In genomic region chr17:78251773-78252103, GRCh38 we compare ENCODE assay signal across 18 cellular contexts. TPM values are rescaled to one million over a fixed set of nuclear protein-coding genes. Genes with fewer than 3 reads are reported as not detected.
DNase-seq lines count a peak whose midpoint lies in the region; ATAC-seq and TF ChIP-seq lines count a peak whose summit lies in the region.
"Had no signal": no experiment of that assay in that cellular context is flagged by ENCODE, and none has a peak within 500 bp of the region (broad histone marks: within the 10 kb centered on the region; RNA-seq: fewer than 3 reads in every experiment).

No MANE protein-coding gene starts in this region.

- no peaks in the 10 kb centered on the region for H3K27me3 ChIP-seq in CD8-positive, alpha-beta memory T cell (ENCODE audit: insufficient read depth, low read length, poor library complexity, severe bottlenecking)
- H3K27me3 ChIP-seq: heart left ventricle had no signal

- peak overlapping the region; percentile 20 for H3K27ac ChIP-seq in CD8-positive, alpha-beta memory T cell (ENCODE audit: low read depth, low read length)
- H3K27ac ChIP-seq: 22Rv1, parathyroid adenoma had no signal

- H3K27me3 Mint-ChIP-seq in T-helper 1 cell treated with Interleukin-12 subunit alpha and Interleukin-12 subunit beta and Interleukin-4 antibody, amounts not matched to agents 30 μg/mL and 1 μg/mL, for 36 hours (ENCODE audit: low read depth): no peaks in the 10 kb centered on the region
- peaks cover 0 to 2% of the 10 kb centered on the region in 2 donors for H3K27me3 Mint-ChIP-seq in CD8-positive, alpha-beta memory T cell
- H3K27me3 Mint-ChIP-seq in T-helper 17 cell: peaks cover 5% of the 10 kb centered on the region
- H3K27me3 Mint-ChIP-seq in mesothelial cell of epicardium (ENCODE audit: low read depth): no peaks in the 10 kb centered on the region

- H3K9me3 Mint-ChIP-seq in T-helper 1 cell treated with Interleukin-12 subunit alpha and Interleukin-12 subunit beta and Interleukin-4 antibody, amounts not matched to agents 30 μg/mL and 1 μg/mL, for 36 hours: no peaks in the 10 kb centered on the region
- H3K9me3 Mint-ChIP-seq in CD8-positive, alpha-beta memory T cell: no peaks in the 10 kb centered on the region
- H3K9me3 Mint-ChIP-seq in mesothelial cell of epicardium: no peaks in the 10 kb centered on the region

- CTCF ChIA-PET in CD8-positive, alpha-beta memory T cell (lab: Charles Lee): interaction anchor here (0.8 to 3.2 kb wide), 28 partner anchors 9 to 797 kb away, joined by 3 to 13 read pairs (median 4); partner anchors contain the start of gene SOCS3

- H3K36me3 ChIP-seq in CD8-positive, alpha-beta memory T cell (ENCODE audit: insufficient read depth, low read length): no peaks in the 10 kb centered on the region
- H3K36me3 ChIP-seq: esophagus squamous epithelium, heart left ventricle, stomach had no signal

- peak overlapping the region; percentile 77 for H3K4me3 ChIP-seq in CD8-positive, alpha-beta memory T cell (ENCODE audit: low read length)
- H3K4me3 ChIP-seq: smooth muscle cell had no signal

- H3K4me3 Mint-ChIP-seq in T-helper 1 cell treated with Interleukin-12 subunit alpha and Interleukin-12 subunit beta and Interleukin-4 antibody, amounts not matched to agents 30 μg/mL and 1 μg/mL, for 36 hours: peak overlapping the region; percentile 82
- peak overlapping the region; percentile 72 to 84 (median 80) for H3K4me3 Mint-ChIP-seq in CD8-positive, alpha-beta memory T cell
- H3K4me3 Mint-ChIP-seq in T-helper 17 cell: peak overlapping the region; percentile 76
- peak overlapping the region; percentile 28 for H3K4me3 Mint-ChIP-seq in mesothelial cell of epicardium

- H3K36me3 Mint-ChIP-seq in T-helper 1 cell treated with Interleukin-12 subunit alpha and Interleukin-12 subunit beta and Interleukin-4 antibody, amounts not matched to agents 30 μg/mL and 1 μg/mL, for 36 hours (ENCODE audit: low read depth): peaks cover 6% of the 10 kb centered on the region
- no peaks in the 10 kb centered on the region for H3K36me3 Mint-ChIP-seq in CD8-positive, alpha-beta memory T cell
- H3K36me3 Mint-ChIP-seq in T-helper 17 cell (ENCODE audit: low read depth) (peaks cover 2% of the 10 kb centered on the region), mesothelial cell of epicardium (no peaks in the 10 kb centered on the region)

- peaks cover 63% of the 10 kb centered on the region for H3K4me1 ChIP-seq in CD8-positive, alpha-beta memory T cell (ENCODE audit: insufficient read depth, low read length)

- no peak for ATAC-seq in T-helper 17 cell
- ATAC-seq in GM19023 (IDR thresholded peaks at IDR 0.05; ENCODE audit: unreplicated experiment): no peak
- no peak for ATAC-seq in HG02884 (IDR thresholded peaks at IDR 0.05; ENCODE audit: unreplicated experiment)

- POLR2A ChIA-PET in CD8-positive, alpha-beta memory T cell (lab: Charles Lee): interaction anchor here (0.6 to 2.3 kb wide), 5 partner anchors 9 to 144 kb away, joined by 3 to 7 read pairs (median 5); partner anchors contain the start of genes SOCS3 and TMC6

- DNase-seq in T-helper 1 cell (no peak), T-helper 17 cell (no peak), mesothelial cell of epicardium (ENCODE audit: low spot score in 2 of 2, unreplicated experiment in 2 of 2) (no peak)
- peak in 1 of 5 donors; percentile 49 for DNase-seq in CD8-positive, alpha-beta memory T cell
- no peak for DNase-seq in stimulated activated naive CD4-positive, alpha-beta T cell treated with Interleukin-2 at 50 U/mL for 16 hours (lab: John Stamatoyannopoulos, UW)
- DNase-seq: dermis blood vessel endothelial cell, esophagus squamous epithelium, midbrain had no signal

- H3K9me3 ChIP-seq in CD8-positive, alpha-beta memory T cell (ENCODE audit: low read length): no peaks in the 10 kb centered on the region
- H3K9me3 ChIP-seq in T-helper 17 cell (ENCODE audit: control insufficient read depth, low read length, poor library complexity, severe bottlenecking): no peaks in the 10 kb centered on the region
- H3K9me3 ChIP-seq: esophagus squamous epithelium, heart left ventricle, stomach had no signal

- no peak for TF ChIP-seq CTCF in mesothelial cell of epicardium (IDR thresholded peaks at IDR 0.05; ENCODE audit: unreplicated experiment)

- H3K27ac Mint-ChIP-seq in T-helper 1 cell treated with Interleukin-12 subunit alpha and Interleukin-12 subunit beta and Interleukin-4 antibody, amounts not matched to agents 30 μg/mL and 1 μg/mL, for 36 hours: peak overlapping the region; percentile 89
- H3K27ac Mint-ChIP-seq in CD8-positive, alpha-beta memory T cell: peak overlapping the region; percentile 81 to 97 (median 95)
- H3K27ac Mint-ChIP-seq in T-helper 17 cell (peak overlapping the region; percentile 95), mesothelial cell of epicardium (peak overlapping the region; percentile 47)

- H3K4me1 Mint-ChIP-seq in T-helper 1 cell treated with Interleukin-12 subunit alpha and Interleukin-12 subunit beta and Interleukin-4 antibody, amounts not matched to agents 30 μg/mL and 1 μg/mL, for 36 hours (ENCODE audit: low read depth): peaks cover 42% of the 10 kb centered on the region
- peaks cover 33 to 53% (median 39%) of the 10 kb centered on the region in 3 donors for H3K4me1 Mint-ChIP-seq in CD8-positive, alpha-beta memory T cell
- H3K4me1 Mint-ChIP-seq in T-helper 17 cell: peaks cover 30% of the 10 kb centered on the region
- H3K4me1 Mint-ChIP-seq in mesothelial cell of epicardium: peaks cover 44% of the 10 kb centered on the region

RNA-seq across cellular contexts. Expression of gene TMEM235, which starts 20.3 kb away (rescaled TPM):
- not detected for total RNA-seq in CD8-positive, alpha-beta memory T cell
- polyA plus RNA-seq in CD8-positive, alpha-beta memory T cell: not detected
- total RNA-seq in T-helper 17 cell (not detected), mesothelial cell of epicardium (1.5 to 1.8 TPM (median 1.5 TPM) in 3 replicates)
- total RNA-seq: astrocyte, G401, heart left ventricle, smooth muscle cell, stomach had no signal
- polyA plus RNA-seq: heart left ventricle, smooth muscle cell, stomach had no signal

RNA-seq across cellular contexts. Expression of gene BIRC5, which starts 37.7 kb away (rescaled TPM):
- 10 to 100 TPM; 61.0 to 65.1 TPM for total RNA-seq in CD8-positive, alpha-beta memory T cell
- polyA plus RNA-seq in CD8-positive, alpha-beta memory T cell: 0.69 TPM
- total RNA-seq in T-helper 17 cell: under 1 TPM; 0.40 to 0.44 TPM
- total RNA-seq in mesothelial cell of epicardium: 22.8 to 23.8 TPM (median 22.9 TPM) in 3 replicates

Comparison
In these comparisons a context has a peak if more than half of its experiments do, and no peak if none do; other contexts are left out.
1. H3K4me3 Mint-ChIP-seq: peak in every context shown above with its lines; median percentile 82 in T-helper 1 cell treated with Interleukin-12 subunit alpha and Interleukin-12 subunit beta and Interleukin-4 antibody, amounts not matched to agents 30 μg/mL and 1 μg/mL, for 36 hours; 80 in CD8-positive, alpha-beta memory T cell; 76 in T-helper 17 cell; 28 in mesothelial cell of epicardium.
2. RNA of gene BIRC5, which starts 37.7 kb away (total RNA-seq): 61.0 to 65.1 TPM in CD8-positive, alpha-beta memory T cell and 22.8 to 23.8 TPM in mesothelial cell of epicardium; 0.40 to 0.44 TPM in T-helper 17 cell; every median in the first group is over 10 times any median in the second.
3. Peak in every context shown above with its lines, with median percentiles within 50 percentile points of each other: H3K27ac Mint-ChIP-seq.